ENCODE assay signal across 24 cellular contexts in the genomic region with DNA sequence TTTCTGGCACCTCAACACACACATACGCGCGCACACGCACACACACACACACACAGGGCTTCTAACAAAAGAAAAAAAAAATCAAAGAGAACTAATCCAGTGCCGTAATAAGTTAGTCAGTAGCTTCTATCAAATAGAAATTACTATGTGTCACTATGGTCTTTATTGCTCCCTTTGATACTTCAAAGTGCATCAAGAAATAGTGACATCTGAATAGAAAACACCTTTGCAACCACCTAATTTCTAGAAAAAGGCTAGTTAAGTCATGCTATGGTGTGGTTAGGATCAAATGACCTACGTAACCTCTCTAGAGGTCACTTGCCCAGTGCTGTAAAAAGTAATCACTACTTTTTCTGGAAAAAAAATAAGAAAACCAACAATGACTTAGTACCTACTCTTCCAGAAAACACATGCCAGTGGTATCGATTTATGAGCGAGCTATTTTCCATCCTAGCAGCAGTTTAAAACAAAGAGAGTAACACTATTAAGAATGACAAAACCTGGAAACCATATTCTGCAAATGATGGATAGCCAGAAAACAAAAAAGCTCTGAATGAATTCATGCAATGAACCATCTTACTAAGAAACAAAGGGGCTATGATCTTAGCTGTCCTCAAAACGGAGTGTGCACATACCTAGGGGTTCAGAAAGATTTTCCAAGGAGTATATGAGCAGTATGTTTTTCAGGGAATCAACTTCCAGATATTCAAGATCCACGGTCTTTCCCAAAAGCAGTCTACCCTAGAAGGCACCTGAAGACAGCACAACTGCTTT.
"Had no signal": no experiment of that assay in that cellular context is flagged by ENCODE, and none has a peak within 500 bp of the region (broad histone marks: within the 10 kb centered on the region; RNA-seq: fewer than 3 reads in every experiment).

No MANE protein-coding gene starts in this region.

- ATAC-seq: left colon; left ventricle myocardium superior; natural killer cell treated with Interleukin-12 subunit alpha and Interleukin-12 subunit beta and Interleukin-15 and Interleukin-18, amount 100 ng/mL, for 72 hours had no signal

- H3K27ac Mint-ChIP-seq: natural killer cell treated with Interleukin-12 subunit alpha and Interleukin-12 subunit beta and Interleukin-15 and Interleukin-18, amount 100 ng/mL, for 72 hours; neural progenitor cell had no signal

- H3K9me3 ChIP-seq: ovary, right atrium auricular region, suprapubic skin, thyroid gland, upper lobe of left lung, uterus had no signal

- H3K4me2 ChIP-seq: hepatocyte, neural progenitor cell had no signal

- H3K27me3 Mint-ChIP-seq: natural killer cell treated with Interleukin-12 subunit alpha and Interleukin-12 subunit beta and Interleukin-15 and Interleukin-18, amount 100 ng/mL, for 72 hours had no signal

- H3K9ac ChIP-seq: neural progenitor cell had no signal

- H3K36me3 ChIP-seq: neural progenitor cell, ovary, right atrium auricular region, sigmoid colon, suprapubic skin, thyroid gland, upper lobe of left lung, uterus had no signal

- H3K4me3 Mint-ChIP-seq: natural killer cell treated with Interleukin-12 subunit alpha and Interleukin-12 subunit beta and Interleukin-15 and Interleukin-18, amount 100 ng/mL, for 72 hours; neural progenitor cell had no signal

- H3K9me3 Mint-ChIP-seq: natural killer cell treated with Interleukin-12 subunit alpha and Interleukin-12 subunit beta and Interleukin-15 and Interleukin-18, amount 100 ng/mL, for 72 hours had no signal

- H3K4me3 ChIP-seq: dorsolateral prefrontal cortex, hepatocyte, lung, neural progenitor cell, ovary, right atrium auricular region, sigmoid colon, skin epidermis, suprapubic skin, thyroid gland, upper lobe of left lung, uterus had no signal

- H3K4me1 ChIP-seq: neural progenitor cell, right atrium auricular region, sigmoid colon, suprapubic skin, thyroid gland, upper lobe of left lung, uterus had no signal

- H3K27me3 ChIP-seq: dorsolateral prefrontal cortex, hepatocyte, neural progenitor cell, ovary, right atrium auricular region, sigmoid colon, suprapubic skin, thyroid gland, upper lobe of left lung, uterus had no signal

- H3K36me3 Mint-ChIP-seq: natural killer cell treated with Interleukin-12 subunit alpha and Interleukin-12 subunit beta and Interleukin-15 and Interleukin-18, amount 100 ng/mL, for 72 hours had no signal

- H3K27ac ChIP-seq: dorsolateral prefrontal cortex, hepatocyte, neural progenitor cell, ovary, right atrium auricular region, sigmoid colon, skin epidermis, suprapubic skin, thyroid gland, upper lobe of left lung, uterus had no signal

- H2AFZ ChIP-seq: hepatocyte, neural progenitor cell had no signal

- DNase-seq: dorsolateral prefrontal cortex; effector CD8-positive, alpha-beta T cell; foreskin melanocyte; head of caudate nucleus; left colon; left ventricle myocardium superior; mesenchymal stem cell; midbrain; nucleus accumbens; ovary; sigmoid colon; stimulated activated CD4-positive, alpha-beta T cell treated with anti-CD3 and anti-CD28 coated beads, Interleukin-2, amount 100 ng/mL, for 24 hours; stimulated activated CD4-positive, alpha-beta T cell treated with anti-CD3 and anti-CD28 coated beads, Interleukin-4, amount 100 ng/mL, for 4 hours; stimulated activated naive CD4-positive, alpha-beta T cell; thyroid gland; upper lobe of left lung; uterus had no signal
